ENCODE assay signal across 1 cellular context in the genomic region with DNA sequence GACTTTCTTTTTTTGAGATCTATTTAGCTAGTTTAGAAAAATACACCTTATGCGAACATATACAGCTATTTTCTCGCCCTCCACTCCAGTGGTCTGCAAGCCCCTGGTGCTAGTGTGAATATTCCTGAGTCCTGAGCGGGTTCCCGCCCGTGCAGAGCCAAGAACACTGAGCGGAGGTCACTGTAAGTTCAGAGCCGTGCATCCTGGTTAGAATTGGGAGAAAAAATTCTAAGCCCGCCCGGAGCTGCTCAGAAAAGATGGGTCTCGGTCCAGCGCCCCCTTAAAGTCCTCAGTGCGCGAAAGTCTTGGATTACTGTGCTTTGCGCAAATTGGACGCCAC.
TF ChIP-seq lines count a peak whose summit lies in the region.

No MANE protein-coding gene starts in this region.

TF ChIP-seq in H1, 55 proteins besides CTCF, POLR2A, EP300 and RAD21:
- TF ChIP-seq SUZ12 (IDR thresholded peaks at IDR 0.05; ENCODE audit: low read length) (peak; percentile 94), BCL11A (IDR thresholded peaks at IDR 0.05; ENCODE audit: low read depth in 2 of 2, low read length in 2 of 2) (no peak)
